In the genomic region with DNA sequence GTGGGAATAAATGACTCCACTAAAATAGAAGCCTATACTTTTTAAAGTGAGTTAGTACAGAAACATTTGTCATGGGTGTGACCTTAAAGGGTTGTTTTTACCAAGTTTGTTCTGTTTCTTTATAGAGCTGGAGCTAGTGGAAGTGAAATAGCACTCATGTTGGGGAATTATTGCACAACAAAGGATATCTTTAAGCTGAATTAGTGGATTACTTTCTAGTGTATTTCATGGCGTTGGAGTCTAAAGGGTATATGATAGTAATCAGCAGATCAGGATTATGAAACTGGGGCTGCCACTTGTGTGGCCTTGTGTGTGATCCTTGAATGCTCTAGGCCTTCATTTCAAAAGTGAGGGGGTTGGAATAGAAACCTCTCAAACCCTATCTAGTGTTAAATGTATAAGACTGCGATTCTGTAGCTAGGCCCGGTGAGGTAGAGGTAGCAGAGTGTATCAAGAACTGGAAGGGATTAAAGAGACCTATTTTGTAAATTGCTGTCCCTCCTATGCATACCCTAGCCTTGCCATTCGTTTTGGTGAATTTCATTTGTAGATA, we compare ENCODE assay signal across 13 cellular contexts.
DNase-seq lines count a peak whose midpoint lies in the region; ATAC-seq and TF ChIP-seq lines count a peak whose summit lies in the region.
"Had no signal": no experiment of that assay in that cellular context is flagged by ENCODE, and none has a peak within 500 bp of the region (broad histone marks: within the 10 kb centered on the region; RNA-seq: fewer than 3 reads in every experiment).

No MANE protein-coding gene starts in this region.

- peaks cover 0 to 6% (median 4%) of the 10 kb centered on the region in 3 donors for H3K36me3 Mint-ChIP-seq in immature natural killer cell

- no peak overlapping the region for H3K4me3 ChIP-seq in fibroblast of mammary gland (ENCODE audit: control insufficient read depth, low read depth, low read length)
- H3K4me3 ChIP-seq: SJSA1 had no signal

- peak; percentile 37 for ATAC-seq in GM18868 (IDR thresholded peaks at IDR 0.05; ENCODE audit: unreplicated experiment)
- ATAC-seq in stimulated activated naive CD8-positive, alpha-beta T cell treated with anti-CD3 and anti-CD28 coated beads, Interleukin-15, Interleukin-2, amounts not matched to agents 100 U/mL and 50 U/mL, for 24 hours, result peak; percentile 16
- ATAC-seq: foreskin keratinocyte had no signal

- H3K4me3 Mint-ChIP-seq in immature natural killer cell, result no peak overlapping the region
- H3K4me3 Mint-ChIP-seq: stimulated activated naive CD8-positive, alpha-beta T cell treated with anti-CD3 and anti-CD28 coated beads, Interleukin-15, Interleukin-2, amounts not matched to agents 100 ng/mL and 50 ng/mL, for 24 hours had no signal

- H3K4me1 Mint-ChIP-seq in immature natural killer cell, result peaks cover 27 to 49% of the 10 kb centered on the region in 2 donors

- H3K27me3 Mint-ChIP-seq in immature natural killer cell (ENCODE audit: low read depth in 3 of 3), result peaks cover 0 to 2% (median 0%) of the 10 kb centered on the region in 3 donors
- H3K27me3 Mint-ChIP-seq: stimulated activated naive CD8-positive, alpha-beta T cell treated with anti-CD3 and anti-CD28 coated beads, Interleukin-15, Interleukin-2, amounts not matched to agents 100 ng/mL and 50 ng/mL, for 24 hours had no signal

- H3K9me3 Mint-ChIP-seq in immature natural killer cell, result no peaks in the 10 kb centered on the region
- H3K9me3 Mint-ChIP-seq: stimulated activated naive CD8-positive, alpha-beta T cell treated with anti-CD3 and anti-CD28 coated beads, Interleukin-15, Interleukin-2, amounts not matched to agents 100 ng/mL and 50 ng/mL, for 24 hours had no signal

- TF ChIP-seq CTCF in fibroblast of mammary gland (conservative IDR thresholded peaks at IDR 0.05; ENCODE audit: control insufficient read depth, insufficient read depth, low read depth, low read length), result no peak

- no peak overlapping the region for H3K27ac Mint-ChIP-seq in immature natural killer cell
- H3K27ac Mint-ChIP-seq: stimulated activated naive CD8-positive, alpha-beta T cell treated with anti-CD3 and anti-CD28 coated beads, Interleukin-15, Interleukin-2, amounts not matched to agents 100 ng/mL and 50 ng/mL, for 24 hours had no signal

- DNase-seq in NCI-H82 treated with DMSO at 0.1 percent for 48 hours (lab: John Stamatoyannopoulos, UW; ENCODE audit: unreplicated experiment) (peak; percentile 47), fibroblast of mammary gland (ENCODE audit: low read depth) (peak; percentile 35), immature natural killer cell (no peak), DMS 273 treated with DMSO at 0.1 percent for 48 hours (lab: John Stamatoyannopoulos, UW) (no peak), NCI-H2107 (lab: John Stamatoyannopoulos, UW) (no peak)
- no peak for DNase-seq in stimulated activated naive CD8-positive, alpha-beta T cell treated with anti-CD3 and anti-CD28 coated beads, Interleukin-15, Interleukin-2, amounts not matched to agents 100 U/mL and 50 U/mL, for 24 hours
- DNase-seq: activated CD4-positive, CD25-positive, alpha-beta regulatory T cell; foreskin keratinocyte; NCI-H1105; NCI-H510A had no signal

Comparison
In these comparisons a context has a peak if more than half of its experiments do, and no peak if none do; other contexts are left out.
1. DNase-seq: peak in NCI-H82 treated with DMSO at 0.1 percent for 48 hours (single experiment) and fibroblast of mammary gland (single experiment); none in stimulated activated naive CD8-positive, alpha-beta T cell treated with anti-CD3 and anti-CD28 coated beads, Interleukin-15, Interleukin-2, amounts not matched to agents 100 U/mL and 50 U/mL, for 24 hours (single experiment), immature natural killer cell (0 of 3), DMS 273 treated with DMSO at 0.1 percent for 48 hours (single experiment) and NCI-H2107 (single experiment).